11 cellular contexts compared by ENCODE assay signal in genomic region chr3:129025691-129026435, GRCh38. TPM values are rescaled to one million over a fixed set of nuclear protein-coding genes. Genes with fewer than 3 reads are reported as not detected.
DNase-seq lines count a peak whose midpoint lies in the region; ATAC-seq and TF ChIP-seq lines count a peak whose summit lies in the region.
"Had no signal": no experiment of that assay in that cellular context is flagged by ENCODE, and none has a peak within 500 bp of the region (broad histone marks: within the 10 kb centered on the region; RNA-seq: fewer than 3 reads in every experiment).

No MANE protein-coding gene starts in this region.

- H3K18ac ChIP-seq in mesenchymal stem cell (ENCODE audit: low read depth in 1 of 2, low read length in 2 of 2), result peak overlapping the region in 1 of 2 experiments; percentile 70

- no peak overlapping the region for H2AK5ac ChIP-seq in mesenchymal stem cell (ENCODE audit: low read length, severe bottlenecking)

- H3K14ac ChIP-seq in mesenchymal stem cell (ENCODE audit: low read length in 2 of 2), result no peak overlapping the region

- 72% methylated on average over 8 of the region's 8 CpGs for WGBS in mesenchymal stem cell
- WGBS in thyroid gland, 2 donors, result 61 to 73% methylated on average over 8 of the region's 8 CpGs

- no peak for DNase-seq in activated T-cell treated with anti-CD3 and anti-CD28 coated beads, Interleukin-2, amount 50 U/mL, for 4 hours
- no peak for DNase-seq in activated T-cell treated with anti-CD3 and anti-CD28 coated beads, Interleukin-2, amount 50 U/mL, for 48 hours
- no peak for DNase-seq in activated naive CD8-positive, alpha-beta T cell treated with anti-CD3 and anti-CD28 coated beads for 36 hours
- peak; percentile 81 for DNase-seq in mesenchymal stem cell
- no peak for DNase-seq in thyroid gland
- no peak for DNase-seq in T1000 (lab: John Stamatoyannopoulos, UW)
- DNase-seq in NCI-H2196 treated with DMSO at 0.1 percent for 48 hours (lab: John Stamatoyannopoulos, UW; ENCODE audit: unreplicated experiment), result no peak
- DNase-seq: islet precursor cell, KG1 had no signal

- no peaks in the 10 kb centered on the region for H3K36me3 ChIP-seq in mesenchymal stem cell (ENCODE audit: control insufficient read depth in 1 of 2, insufficient read depth in 2 of 2, low read depth in 1 of 2, low read length in 2 of 2)
- H3K36me3 ChIP-seq in thyroid gland, result no peaks in the 10 kb centered on the region
- H3K36me3 ChIP-seq: tibial artery had no signal

- no peak for ATAC-seq in activated T-cell treated with anti-CD3 and anti-CD28 coated beads, Interleukin-2, amount 50 U/mL, for 4 hours
- ATAC-seq in GM21526 (IDR thresholded peaks at IDR 0.05; ENCODE audit: low FRiP score, unreplicated experiment), result no peak

- H2BK5ac ChIP-seq in mesenchymal stem cell (ENCODE audit: low read depth, low read length, poor library complexity, severe bottlenecking), result no peak overlapping the region

- H2AFZ ChIP-seq in mesenchymal stem cell (ENCODE audit: low read depth, low read length), result no peak overlapping the region

- H3K9me3 Mint-ChIP-seq in activated T-cell treated with anti-CD3 and anti-CD28 coated beads, Interleukin-2, amount 50 U/mL, for 4 hours, result no peaks in the 10 kb centered on the region
- no peaks in the 10 kb centered on the region for H3K9me3 Mint-ChIP-seq in activated naive CD8-positive, alpha-beta T cell treated with anti-CD3 and anti-CD28 coated beads for 36 hours

- no peak overlapping the region for H3K4me2 ChIP-seq in mesenchymal stem cell (ENCODE audit: low read length, poor library complexity, severe bottlenecking)

- no peak for TF ChIP-seq CTCF in thyroid gland (IDR thresholded peaks at IDR 0.05)

- H2BK120ac ChIP-seq in mesenchymal stem cell (ENCODE audit: low read depth, low read length), result no peak overlapping the region

- peak overlapping the region; percentile 72 for H3K4me3 Mint-ChIP-seq in activated T-cell treated with anti-CD3 and anti-CD28 coated beads, Interleukin-2, amount 50 U/mL, for 4 hours
- peak overlapping the region; percentile 90 for H3K4me3 Mint-ChIP-seq in activated naive CD8-positive, alpha-beta T cell treated with anti-CD3 and anti-CD28 coated beads for 36 hours

- no peak overlapping the region for H3K23ac ChIP-seq in mesenchymal stem cell (ENCODE audit: low read length in 2 of 2)

- H4K91ac ChIP-seq in mesenchymal stem cell (ENCODE audit: low read length), result no peak overlapping the region

- H3K9ac ChIP-seq in mesenchymal stem cell (ENCODE audit: low read length), result no peak overlapping the region

- no peaks in the 10 kb centered on the region for H3K36me3 Mint-ChIP-seq in activated T-cell treated with anti-CD3 and anti-CD28 coated beads, Interleukin-2, amount 50 U/mL, for 4 hours (ENCODE audit: insufficient read depth)
- H3K36me3 Mint-ChIP-seq in activated naive CD8-positive, alpha-beta T cell treated with anti-CD3 and anti-CD28 coated beads for 36 hours, result peaks cover 8% of the 10 kb centered on the region

- peak overlapping the region; percentile 97 for H3K27ac Mint-ChIP-seq in activated naive CD8-positive, alpha-beta T cell treated with anti-CD3 and anti-CD28 coated beads for 36 hours

- intact Hi-C loops in thyroid gland (cut with DNase I), result no loop called here

- H3K4me1 ChIP-seq in mesenchymal stem cell (ENCODE audit: control insufficient read depth, insufficient read depth, low read depth, low read length), result peaks cover 10% of the 10 kb centered on the region
- H3K4me1 ChIP-seq in thyroid gland, result peaks cover 7 to 24% of the 10 kb centered on the region in 2 donors

- peak overlapping the region; percentile 18 to 20 for H3K4ac ChIP-seq in mesenchymal stem cell (ENCODE audit: low read depth in 1 of 2, low read length in 2 of 2)

- H3K9me3 ChIP-seq in mesenchymal stem cell (ENCODE audit: control insufficient read depth, low read length) (peaks cover 6% of the 10 kb centered on the region), thyroid gland (no peaks in the 10 kb centered on the region)
- H3K9me3 ChIP-seq: tibial artery had no signal

- H3K79me1 ChIP-seq in mesenchymal stem cell (replicated peaks; ENCODE audit: low read length, poor library complexity, severe bottlenecking), result no peaks in the 10 kb centered on the region

- peaks cover 26 to 43% of the 10 kb centered on the region in 2 experiments for H3K27me3 ChIP-seq in mesenchymal stem cell (ENCODE audit: control insufficient read depth in 1 of 2, insufficient read depth in 1 of 2, low read length in 2 of 2)
- H3K27me3 ChIP-seq in thyroid gland, result no peaks in the 10 kb centered on the region

- H4K8ac ChIP-seq in mesenchymal stem cell (ENCODE audit: low read length), result no peak overlapping the region

- no peaks in the 10 kb centered on the region for H3K27me3 Mint-ChIP-seq in activated T-cell treated with anti-CD3 and anti-CD28 coated beads, Interleukin-2, amount 50 U/mL, for 4 hours (ENCODE audit: low read depth)
- no peaks in the 10 kb centered on the region for H3K27me3 Mint-ChIP-seq in activated naive CD8-positive, alpha-beta T cell treated with anti-CD3 and anti-CD28 coated beads for 36 hours

- H3K27ac ChIP-seq in mesenchymal stem cell (ENCODE audit: low read length, poor library complexity, severe bottlenecking) (no peak overlapping the region), thyroid gland (peak overlapping the region in 2 of 3 donors; percentile 24 to 65)

- H3K4me1 Mint-ChIP-seq in activated T-cell treated with anti-CD3 and anti-CD28 coated beads, Interleukin-2, amount 50 U/mL, for 4 hours (ENCODE audit: low read depth), result peaks cover 17% of the 10 kb centered on the region
- peaks cover 21% of the 10 kb centered on the region for H3K4me1 Mint-ChIP-seq in activated naive CD8-positive, alpha-beta T cell treated with anti-CD3 and anti-CD28 coated beads for 36 hours

- H3K4me3 ChIP-seq in mesenchymal stem cell (ENCODE audit: insufficient read depth in 1 of 2, low read depth in 1 of 2, low read length in 2 of 2) (no peak overlapping the region), thyroid gland (replicated peaks in 1 of 3) (no peak overlapping the region)

- no peak overlapping the region for H2BK12ac ChIP-seq in mesenchymal stem cell (ENCODE audit: low read length in 2 of 2)

- TF ChIP-seq POLR2A in thyroid gland (IDR thresholded peaks at IDR 0.05), result no peak

- H2BK15ac ChIP-seq in mesenchymal stem cell (ENCODE audit: low read depth, poor library complexity, severe bottlenecking), result no peak overlapping the region

RNA-seq across cellular contexts. Expression of gene EFCC1, which starts 24.8 kb away (rescaled TPM):
- under 1 TPM in 2 of 3 donors, not detected in 1; 0.26 to 0.35 TPM for total RNA-seq in activated T-cell treated with anti-CD3 and anti-CD28 coated beads, Interleukin-2, amount 50 U/mL, for 4 hours
- total RNA-seq in activated naive CD8-positive, alpha-beta T cell treated with anti-CD3 and anti-CD28 coated beads for 36 hours, result under 1 TPM; 0.18 to 0.45 TPM
- polyA plus RNA-seq in mesenchymal stem cell (2013, experiment 1 of 2), result 3.9 TPM
- polyA plus RNA-seq in mesenchymal stem cell (2013, experiment 2 of 2), result 4.3 TPM
- total RNA-seq in thyroid gland, result 10 to 100 TPM in 2 of 4 donors, 1 to 10 TPM in 2; 3.6 to 16.8 (median 9.9) TPM

RNA-seq across cellular contexts. Expression of gene CFAP92, which starts 32.0 kb away (rescaled TPM):
- total RNA-seq in activated T-cell treated with anti-CD3 and anti-CD28 coated beads, Interleukin-2, amount 50 U/mL, for 4 hours, result under 1 TPM in 1 of 3 donors, not detected in 2; 0.18 TPM
- under 1 TPM; 0.40 to 0.56 TPM for total RNA-seq in activated naive CD8-positive, alpha-beta T cell treated with anti-CD3 and anti-CD28 coated beads for 36 hours
- polyA plus RNA-seq in mesenchymal stem cell (2013, experiment 1 of 2), result 1.0 TPM
- polyA plus RNA-seq in mesenchymal stem cell (2013, experiment 2 of 2), result 1.0 TPM
- 1 to 10 TPM in 1 of 4 donors, under 1 TPM in 3; 0.40 to 2.5 (median 0.57) TPM for total RNA-seq in thyroid gland

RNA-seq across cellular contexts. Expression of gene GP9, which starts 34.7 kb away (rescaled TPM):
- total RNA-seq in activated T-cell treated with anti-CD3 and anti-CD28 coated beads, Interleukin-2, amount 50 U/mL, for 4 hours, result not detected
- total RNA-seq in activated naive CD8-positive, alpha-beta T cell treated with anti-CD3 and anti-CD28 coated beads for 36 hours, result not detected
- polyA plus RNA-seq in mesenchymal stem cell (2013, experiment 1 of 2), result not detected
- polyA plus RNA-seq in mesenchymal stem cell (2013, experiment 2 of 2), result not detected
- not detected for total RNA-seq in thyroid gland
